11 cellular contexts compared by ENCODE assay signal in genomic region chr20:38842017-38842416, GRCh38. TPM values are rescaled to one million over a fixed set of nuclear protein-coding genes. Genes with fewer than 3 reads are reported as not detected.
DNase-seq lines count a peak whose midpoint lies in the region; ATAC-seq and TF ChIP-seq lines count a peak whose summit lies in the region.
"Had no signal": no experiment of that assay in that cellular context is flagged by ENCODE, and none has a peak within 500 bp of the region (broad histone marks: within the 10 kb centered on the region; RNA-seq: fewer than 3 reads in every experiment).

No MANE protein-coding gene starts in this region.

- TF ChIP-seq EP300 in suprapubic skin (IDR thresholded peaks at IDR 0.05): no peak

- DNase-seq in dermis blood vessel endothelial cell: peak; percentile 54
- no peak for DNase-seq in NCI-H774 (lab: John Stamatoyannopoulos, UW)
- no peak for DNase-seq in GOT3 (lab: John Stamatoyannopoulos, UW)
- DNase-seq in SKM-1 treated with dmso at 0.1 percent for 144 hours (lab: John Stamatoyannopoulos, UW; ENCODE audit: unreplicated experiment): no peak
- no peak for DNase-seq in suprapubic skin (ENCODE audit: low spot score in 2 of 2)
- DNase-seq: SW 1271, testis had no signal

- no peaks in the 10 kb centered on the region for H3K36me3 ChIP-seq in suprapubic skin
- H3K36me3 ChIP-seq: right atrium auricular region had no signal

- 60% methylated on average over 1 of the region's 1 CpG for WGBS in suprapubic skin

- ATAC-seq in GM18505 (IDR thresholded peaks at IDR 0.05; ENCODE audit: unreplicated experiment) (peak; percentile 18), GM21526 (IDR thresholded peaks at IDR 0.05; ENCODE audit: low FRiP score, unreplicated experiment) (peak; percentile 29), HG03457 (IDR thresholded peaks at IDR 0.05; ENCODE audit: unreplicated experiment) (peak; percentile 21)

- TF ChIP-seq CTCF in suprapubic skin (IDR thresholded peaks at IDR 0.05): no peak

- peaks cover 19% of the 10 kb centered on the region for H3K27me3 ChIP-seq in suprapubic skin
- H3K27me3 ChIP-seq: right atrium auricular region, testis had no signal

- H3K4me1 ChIP-seq in suprapubic skin: no peaks in the 10 kb centered on the region
- H3K4me1 ChIP-seq: right atrium auricular region, testis had no signal

- H3K4me3 ChIP-seq in suprapubic skin: no peak overlapping the region
- H3K4me3 ChIP-seq: right atrium auricular region, testis had no signal

- H3K9me3 ChIP-seq in suprapubic skin: no peaks in the 10 kb centered on the region
- H3K9me3 ChIP-seq: right atrium auricular region, testis had no signal

- H3K27ac ChIP-seq in suprapubic skin: no peak overlapping the region
- H3K27ac ChIP-seq: right atrium auricular region, testis had no signal

- TF ChIP-seq POLR2A in GM18505 (IDR thresholded peaks at IDR 0.05; ENCODE audit: borderline replicate concordance, extremely low read depth, insufficient read depth, insufficient read length): no peak
- TF ChIP-seq POLR2A in suprapubic skin (IDR thresholded peaks at IDR 0.05): no peak

RNA-seq across cellular contexts. Expression of gene PPP1R16B, which starts 36.5 kb away (rescaled TPM):
- total RNA-seq in dermis blood vessel endothelial cell (247 and 304 TPM in 2 replicates), suprapubic skin (1 to 10 TPM in 3 of 4 donors, under 1 TPM in 1; 0.87 to 5.6 (median 3.6) TPM)

Comparison
In these comparisons a context has a peak if more than half of its experiments do, and no peak if none do; other contexts are left out.
1. RNA of gene PPP1R16B, which starts 36.5 kb away (total RNA-seq): 247 to 304 TPM in dermis blood vessel endothelial cell; 0.87 to 5.6 TPM in suprapubic skin; every median in the first group is over 10 times any median in the second.
2. Peak in every context shown above with its lines, with median percentiles within 50 percentile points of each other: ATAC-seq.